15 cellular contexts compared by ENCODE assay signal in the genomic region with DNA sequence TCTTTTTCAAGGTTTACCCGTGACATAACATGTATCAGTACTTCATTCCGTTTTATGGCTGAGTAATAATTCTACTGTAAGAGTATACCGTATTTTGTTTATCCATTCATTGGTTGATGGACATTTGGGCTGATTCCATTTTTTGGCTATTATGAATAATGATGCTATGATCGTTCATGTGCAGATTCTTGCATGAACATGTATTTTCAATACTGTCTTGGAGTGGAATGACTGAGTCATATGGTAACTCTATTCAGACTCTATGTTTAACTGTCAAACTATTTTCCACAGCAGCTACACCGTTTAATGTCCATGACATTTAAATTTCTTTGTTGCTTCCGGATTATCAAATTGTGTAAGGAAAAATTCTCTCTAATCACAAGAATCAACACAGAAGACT. TPM values are rescaled to one million over a fixed set of nuclear protein-coding genes. Genes with fewer than 3 reads are reported as not detected.
"Had no signal": no experiment of that assay in that cellular context is flagged by ENCODE, and none has a peak within 500 bp of the region (broad histone marks: within the 10 kb centered on the region; RNA-seq: fewer than 3 reads in every experiment).

No MANE protein-coding gene starts in this region.

- H3K9me3 ChIP-seq: ovary, SJCRH30, thyroid gland had no signal

- H3K36me3 ChIP-seq: neural progenitor cell, ovary had no signal

- H3K9me3 Mint-ChIP-seq: neural progenitor cell had no signal

- ATAC-seq: left ventricle myocardium superior had no signal

- H3K4me3 Mint-ChIP-seq: neural progenitor cell had no signal

- H3K4me1 ChIP-seq: neural progenitor cell, SJCRH30, thyroid gland had no signal

- H3K4me3 ChIP-seq: coronary artery, neural progenitor cell, ovary, SJCRH30, thyroid gland had no signal

- H3K27ac ChIP-seq: coronary artery, neural progenitor cell, ovary, SJCRH30, thyroid gland had no signal

- H3K27me3 ChIP-seq: neural progenitor cell, ovary, SJCRH30, thyroid gland had no signal

- DNase-seq: central memory CD4-positive, alpha-beta T cell; effector CD4-positive, alpha-beta T cell; left ventricle myocardium superior; ovary; SJCRH30; stimulated activated CD4-positive, alpha-beta T cell treated with anti-CD3 and anti-CD28 coated beads, Interleukin-4, amount 100 ng/mL, for 1 hour; stimulated activated CD8-positive, alpha-beta memory T cell treated with anti-CD3 and anti-CD28 coated beads, Interleukin-4, amount 100 ng/mL, for 48 hours; T-helper 9 cell; thyroid gland had no signal

- H3K27ac Mint-ChIP-seq: neural progenitor cell had no signal

- H3K4me1 Mint-ChIP-seq: neural progenitor cell had no signal

RNA-seq across cellular contexts. Expression of gene PLA2G10, which starts 43.5 kb away (rescaled TPM):
- total RNA-seq: endothelial cell of umbilical vein, kidney epithelial cell, left ventricle myocardium superior, mesenteric fat pad, renal cortical epithelial cell, SJCRH30, thyroid gland had no signal
- polyA plus RNA-seq: ovary had no signal
